In the genomic region with DNA sequence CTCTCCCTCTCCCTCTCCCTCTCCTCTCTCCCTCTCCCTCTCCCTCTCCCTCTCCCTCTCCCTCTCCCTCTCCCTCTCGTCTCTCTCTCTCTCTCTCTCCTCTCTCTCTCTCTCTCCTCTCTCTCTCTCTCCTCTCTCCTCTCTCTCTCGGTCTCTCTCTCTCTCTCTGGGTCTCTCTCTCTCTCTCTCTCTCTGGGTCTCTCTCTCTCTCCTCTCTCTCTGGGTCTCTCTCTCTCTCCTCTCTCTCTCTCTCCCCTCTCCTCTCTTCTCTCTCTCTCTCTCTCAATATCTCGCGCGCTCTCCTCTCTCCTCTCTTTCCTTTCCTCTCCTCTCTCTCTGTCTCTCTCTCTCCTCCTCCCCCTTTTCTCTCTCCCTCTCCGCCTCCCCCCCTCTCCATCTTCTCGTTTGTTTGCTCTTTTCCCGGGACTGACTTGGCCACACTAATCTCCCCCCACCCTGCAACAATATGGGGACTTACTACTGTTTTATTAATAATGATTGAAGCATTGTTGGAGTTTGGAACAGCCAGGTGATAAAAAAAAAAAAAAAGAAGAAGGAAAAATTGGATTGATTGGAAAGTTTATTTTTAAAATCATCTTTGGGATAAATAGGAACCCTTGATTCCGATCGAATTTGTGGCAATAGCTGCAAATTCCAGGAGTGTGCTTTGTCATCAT, we compare ENCODE assay signal across 10 cellular contexts. TPM values are rescaled to one million over a fixed set of nuclear protein-coding genes. Genes with fewer than 3 reads are reported as not detected.
A peak's percentile ranks its signal among the peaks of the same experiment; 100 is the strongest.
DNase-seq lines count a peak whose midpoint lies in the region; ATAC-seq and TF ChIP-seq lines count a peak whose summit lies in the region.
"Had no signal": no experiment of that assay in that cellular context is flagged by ENCODE, and none has a peak within 500 bp of the region (broad histone marks: within the 10 kb centered on the region; RNA-seq: fewer than 3 reads in every experiment).

No MANE protein-coding gene starts in this region.

- H3K27me3 ChIP-seq in esophagus (ENCODE audit: control insufficient read depth in 1 of 2, insufficient read depth in 2 of 2, low read length in 2 of 2): peaks cover 4 to 5% of the 10 kb centered on the region in 2 donors
- peaks cover 55% of the 10 kb centered on the region for H3K27me3 ChIP-seq in smooth muscle cell (ENCODE audit: low read depth)

- TF ChIP-seq CTCF in smooth muscle cell (IDR thresholded peaks at IDR 0.05; ENCODE audit: borderline replicate concordance, insufficient read depth, poor library complexity, severe bottlenecking): no peak

- peak overlapping the region; percentile 62 for H2AFZ ChIP-seq in smooth muscle cell (ENCODE audit: low read depth)

- 5% methylated on average over 8 to 9 of the region's 10 CpGs for WGBS in esophagus, 2 donors
- 5% methylated on average over 8 of the region's 10 CpGs for WGBS in smooth muscle cell (ENCODE audit: low lambda C conversion rate)

- peaks cover 6% of the 10 kb centered on the region for H3F3A ChIP-seq in smooth muscle cell (ENCODE audit: low read depth)

- peak overlapping the region; percentile 98 for H3K4me2 ChIP-seq in smooth muscle cell

- no peak overlapping the region for H3K9ac ChIP-seq in smooth muscle cell (ENCODE audit: low read depth)
- H3K9ac ChIP-seq: BLaER1 treated with 17β-estradiol and CSF1 and Interleukin-3, amounts not matched to agents 10 nM and 100 nM had no signal

- ATAC-seq in GM19397 (IDR thresholded peaks at IDR 0.05; ENCODE audit: unreplicated experiment): no peak

- peaks cover 2 to 8% of the 10 kb centered on the region in 2 donors for H3K4me1 ChIP-seq in esophagus (ENCODE audit: control insufficient read depth in 2 of 2, insufficient read depth in 2 of 2, low read length in 1 of 2)
- peaks cover 37% of the 10 kb centered on the region for H3K4me1 ChIP-seq in smooth muscle cell (ENCODE audit: low read depth)

- H3K36me3 ChIP-seq in esophagus (ENCODE audit: control insufficient read depth in 2 of 2, insufficient read depth in 2 of 2, low read length in 1 of 2) (no peaks in the 10 kb centered on the region), smooth muscle cell (ENCODE audit: low read depth) (no peaks in the 10 kb centered on the region)
- H3K36me3 ChIP-seq: BLaER1 treated with 17β-estradiol and CSF1 and Interleukin-3, amounts not matched to agents 10 nM and 100 nM; colonic mucosa had no signal

- H3K27ac ChIP-seq in esophagus (ENCODE audit: low read depth in 2 of 2, low read length in 1 of 2): peak overlapping the region; percentile 28 to 53
- peak overlapping the region; percentile 13 for H3K27ac ChIP-seq in smooth muscle cell (ENCODE audit: low read depth)
- H3K27ac ChIP-seq: BLaER1 treated with 17β-estradiol and CSF1 and Interleukin-3, amounts not matched to agents 10 nM and 100 nM had no signal

- H4K20me1 ChIP-seq in smooth muscle cell (ENCODE audit: low read depth): peaks cover 14% of the 10 kb centered on the region

- DNase-seq in NCI-H1105 treated with DMSO at 0.1 percent for 48 hours (lab: John Stamatoyannopoulos, UW) (peak; percentile 22), NCI-H1105 (lab: John Stamatoyannopoulos, UW) (no peak), OCI-M1 (lab: John Stamatoyannopoulos, UW) (peak; percentile 61), smooth muscle cell (lab: John Stamatoyannopoulos, UW; ENCODE audit: unreplicated experiment) (no peak)
- no peak for DNase-seq in stimulated activated CD4-positive, alpha-beta T cell treated with anti-CD3 and anti-CD28 coated beads, Interleukin-4, amount 100 ng/mL, for 24 hours
- no peak for DNase-seq in activated CD4-positive, CD25-positive, alpha-beta regulatory T cell (lab: John Stamatoyannopoulos, UW)

- H3K79me2 ChIP-seq in smooth muscle cell (ENCODE audit: low read depth): no peaks in the 10 kb centered on the region

- H3K9me3 ChIP-seq in esophagus (ENCODE audit: control insufficient read depth in 2 of 2, insufficient read depth in 1 of 2, low read depth in 1 of 2, low read length in 1 of 2) (no peaks in the 10 kb centered on the region), smooth muscle cell (replicated peaks; ENCODE audit: low read depth) (no peaks in the 10 kb centered on the region)
- H3K9me3 ChIP-seq: BLaER1 treated with 17β-estradiol and CSF1 and Interleukin-3, amounts not matched to agents 10 nM and 100 nM; colonic mucosa had no signal

- H3K4me3 ChIP-seq in esophagus (ENCODE audit: low read depth in 1 of 2, low read length in 2 of 2) (peak overlapping the region in 1 of 2 donors; percentile 81), smooth muscle cell (peak overlapping the region; percentile 79)

RNA-seq across cellular contexts. Expression of gene NR2F1-AS1, which starts 0.9 kb away (rescaled TPM):
- polyA plus RNA-seq in esophagus (1 to 10 TPM; 3.2 to 3.4 TPM), smooth muscle cell (22.9 and 26.1 TPM in 2 replicates)
- total RNA-seq in smooth muscle cell: 18.7 and 31.0 TPM in 2 replicates

RNA-seq across cellular contexts. Expression of gene NR2F1, which starts 1.1 kb away (rescaled TPM):
- polyA plus RNA-seq in esophagus (1 to 10 TPM; 2.2 to 9.5 TPM), smooth muscle cell (5.9 and 6.0 TPM in 2 replicates)
- 8.2 and 22.5 TPM in 2 replicates for total RNA-seq in smooth muscle cell

Comparison
In these comparisons a context has a peak if more than half of its experiments do, and no peak if none do; other contexts are left out.
1. DNase-seq: peak in NCI-H1105 treated with DMSO at 0.1 percent for 48 hours (single experiment) and OCI-M1 (single experiment); none in NCI-H1105 (single experiment), smooth muscle cell (single experiment), stimulated activated CD4-positive, alpha-beta T cell treated with anti-CD3 and anti-CD28 coated beads, Interleukin-4, amount 100 ng/mL, for 24 hours (single experiment) and activated CD4-positive, CD25-positive, alpha-beta regulatory T cell (0 of 4).